2 cellular contexts compared by ENCODE assay signal in genomic region chr2:85914525-85914881, GRCh38.
TF ChIP-seq lines count a peak whose summit lies in the region.

No MANE protein-coding gene starts in this region.

TF ChIP-seq in K562, 482 proteins besides CTCF, POLR2A, EP300 and RAD21 (continues in another document):
- TF ChIP-seq CEBPB (tag; IDR thresholded peaks at IDR 0.05) (peak; percentile 45), ATF4 (CRISPR knock-in tag; IDR thresholded peaks at IDR 0.05) (peak; percentile 55; the same call in 1 of the 2 replicates), ZNF41 (CRISPR knock-in tag; conservative IDR thresholded peaks at IDR 0.05) (no peak), IRF1 (CRISPR knock-in tag; IDR thresholded peaks at IDR 0.05; ENCODE audit: borderline replicate concordance) (no peak), PTTG1 (tag; IDR thresholded peaks at IDR 0.05; ENCODE audit: low read depth) (no peak), ETV6 (IDR thresholded peaks at IDR 0.05; ENCODE audit: borderline replicate concordance in 1 of 2, low read depth in 2 of 2, low read length in 1 of 2) (no peak), ETV6 (CRISPR knock-in tag; IDR thresholded peaks at IDR 0.05; ENCODE audit: borderline replicate concordance) (no peak), ZNF436 (CRISPR knock-in tag; IDR thresholded peaks at IDR 0.05) (no peak), CEBPG (CRISPR knock-in tag; IDR thresholded peaks at IDR 0.05) (peak; percentile 25; the same call in 1 of the 2 replicates), CEBPG (tag; conservative IDR thresholded peaks at IDR 0.05 in 1 of 2, IDR thresholded peaks at IDR 0.05 in 1 of 2) (peak; percentile 58 to 66), NBN (IDR thresholded peaks at IDR 0.05; ENCODE audit: low read depth) (no peak), ZNF184 (CRISPR knock-in tag; IDR thresholded peaks at IDR 0.05) (no peak), ZKSCAN8 (CRISPR knock-in tag; IDR thresholded peaks at IDR 0.05) (no peak), KDM2B (CRISPR knock-in tag; IDR thresholded peaks at IDR 0.05) (no peak), CHAMP1 (IDR thresholded peaks at IDR 0.05) (no peak), SUPT5H (IDR thresholded peaks at IDR 0.05) (no peak), CSDE1 (IDR thresholded peaks at IDR 0.05) (no peak), DDX20 (tag; IDR thresholded peaks at IDR 0.05; ENCODE audit: low read depth) (no peak), DPF2 (IDR thresholded peaks at IDR 0.05) (no peak), ZHX1 (conservative IDR thresholded peaks at IDR 0.05; ENCODE audit: low read length) (no peak), BMI1 (IDR thresholded peaks at IDR 0.05; ENCODE audit: low read length) (no peak), TRIM24 (IDR thresholded peaks at IDR 0.05) (peak; percentile 3 to 20; a peak in 1 of 4 replicates), ZNF277 (CRISPR knock-in tag; IDR thresholded peaks at IDR 0.05; ENCODE audit: borderline replicate concordance) (no peak), NFYB (IDR thresholded peaks at IDR 0.05; ENCODE audit: extremely low read depth, insufficient read length) (no peak), HDAC6 (IDR thresholded peaks at IDR 0.05; ENCODE audit: low read depth, low read length) (no peak)

TF ChIP-seq in HepG2, 621 proteins besides CTCF, POLR2A, EP300 and RAD21:
- TF ChIP-seq ZNF234 (CRISPR knock-in tag; conservative IDR thresholded peaks at IDR 0.05) (no peak), ATF7 (IDR thresholded peaks at IDR 0.05) (0 out of 2 replicates have a peak, but pooled peaks have one; percentile 10), ATF7 (CRISPR knock-in tag; IDR thresholded peaks at IDR 0.05) (no peak), ATF4 (CRISPR knock-in tag; IDR thresholded peaks at IDR 0.05) (peak in 1 of 2 experiments; percentile 58; a peak in 1 of 4 replicates), IRF2 (CRISPR knock-in tag; IDR thresholded peaks at IDR 0.05) (no peak), FOSL1 (CRISPR knock-in tag; IDR thresholded peaks at IDR 0.05; ENCODE audit: borderline replicate concordance) (no peak), NPAS2 (CRISPR knock-in tag; IDR thresholded peaks at IDR 0.05; ENCODE audit: borderline replicate concordance) (no peak), KLF9 (CRISPR knock-in tag; IDR thresholded peaks at IDR 0.05; ENCODE audit: low read depth) (no peak), ZSCAN9 (CRISPR knock-in tag; IDR thresholded peaks at IDR 0.05; ENCODE audit: borderline replicate concordance) (no peak), RXRA (CRISPR knock-in tag; IDR thresholded peaks at IDR 0.05) (no peak), AKAP8 (CRISPR knock-in tag; IDR thresholded peaks at IDR 0.05) (no peak), KLF11 (CRISPR knock-in tag; IDR thresholded peaks at IDR 0.05) (no peak), ZNF784 (CRISPR knock-in tag; IDR thresholded peaks at IDR 0.05; ENCODE audit: borderline replicate concordance) (no peak), ZBTB44 (CRISPR knock-in tag; IDR thresholded peaks at IDR 0.05) (no peak), ATM (IDR thresholded peaks at IDR 0.05; ENCODE audit: borderline replicate concordance) (no peak), PREB (CRISPR knock-in tag; IDR thresholded peaks at IDR 0.05) (no peak), ARID3A (IDR thresholded peaks at IDR 0.05; ENCODE audit: low read depth, low read length) (no peak), ZNF646 (CRISPR knock-in tag; IDR thresholded peaks at IDR 0.05) (no peak), CEBPB (IDR thresholded peaks at IDR 0.05; ENCODE audit: borderline replicate concordance, low read depth, low read length) (peak; percentile 73), CEBPG (CRISPR knock-in tag; IDR thresholded peaks at IDR 0.05) (peak; percentile 59; the same call in 1 of the 2 replicates), ZNF678 (CRISPR knock-in tag; IDR thresholded peaks at IDR 0.05) (no peak)
